In genomic region chr17:63881935-63882601, GRCh38 we compare ENCODE assay signal across 9 cellular contexts. TPM values are rescaled to one million over a fixed set of nuclear protein-coding genes. Genes with fewer than 3 reads are reported as not detected.
DNase-seq lines count a peak whose midpoint lies in the region; ATAC-seq, FAIRE-seq and TF ChIP-seq lines count a peak whose summit lies in the region.
"Had no signal": no experiment of that assay in that cellular context is flagged by ENCODE, and none has a peak within 500 bp of the region (broad histone marks: within the 10 kb centered on the region; RNA-seq: fewer than 3 reads in every experiment).

Gene GH2 (minus strand): TSS chr17:63881944. CDS start chr17:63881801, 143 bp downstream.

- H3K36me3 Mint-ChIP-seq in activated T-helper 1 cell treated with anti-CD3 and anti-CD28 coated beads, Interleukin-12 subunit alpha, Interleukin-12 subunit beta, Interleukin-2, Interleukin-4 antibody, amounts not matched to agents 30 ng/mL and 10 ng/mL and 1 ng/mL, durations not matched to agents 14 hours and 24 hours and 36 hours (ENCODE audit: low read depth): no peaks in the 10 kb centered on the region

- no peaks in the 10 kb centered on the region for H3K9me3 Mint-ChIP-seq in activated T-helper 1 cell treated with anti-CD3 and anti-CD28 coated beads, Interleukin-12 subunit alpha, Interleukin-12 subunit beta, Interleukin-2, Interleukin-4 antibody, amounts not matched to agents 30 ng/mL and 10 ng/mL and 1 ng/mL, durations not matched to agents 14 hours and 24 hours and 36 hours

- no peak for ATAC-seq in gastroesophageal sphincter
- ATAC-seq in GM19395 (IDR thresholded peaks at IDR 0.05; ENCODE audit: unreplicated experiment): no peak
- ATAC-seq in GM21526 (IDR thresholded peaks at IDR 0.05; ENCODE audit: low FRiP score, unreplicated experiment): no peak

- TF ChIP-seq EP300 in gastroesophageal sphincter (IDR thresholded peaks at IDR 0.05): no peak

- H3K36me3 ChIP-seq in Peyer's patch (no peaks in the 10 kb centered on the region), gastroesophageal sphincter (no peaks in the 10 kb centered on the region)

- no peaks in the 10 kb centered on the region for H3K27me3 ChIP-seq in Peyer's patch
- H3K27me3 ChIP-seq in gastroesophageal sphincter: peaks cover 10% of the 10 kb centered on the region

- H3K9me3 ChIP-seq in Peyer's patch (no peaks in the 10 kb centered on the region), gastroesophageal sphincter (no peaks in the 10 kb centered on the region)

- DNase-seq in AG08396 (ENCODE audit: low spot score) (peak; percentile 78), GM19239 (ENCODE audit: insufficient read length, low spot score) (peak; percentile 71), Peyer's patch (peak in 2 of 3 donors; percentile 50 to 79), renal cortical epithelial cell (ENCODE audit: low read depth) (peak; percentile 32)
- peak; percentile 47 for DNase-seq in activated T-helper 1 cell treated with anti-CD3 and anti-CD28 coated beads, Interleukin-12 subunit alpha, Interleukin-12 subunit beta, Interleukin-2, Interleukin-4 antibody, amounts not matched to agents 30 ng/mL and 10 ng/mL and 1 ng/mL, durations not matched to agents 14 hours and 24 hours and 36 hours (ENCODE audit: low spot score)

- H3K27ac ChIP-seq in Peyer's patch (no peak within 1 kb of the TSS), gastroesophageal sphincter (no peak within 1 kb of the TSS)

- intact Hi-C loops in activated T-helper 1 cell treated with anti-CD3 and anti-CD28 coated beads, Interleukin-12 subunit alpha, Interleukin-12 subunit beta, Interleukin-2, Interleukin-4 antibody, amounts not matched to agents 30 ng/mL and 10 ng/mL and 1 ng/mL, durations not matched to agents 14 hours and 24 hours and 36 hours (cut with micrococcal nuclease): no loop called here

- H3K4me1 ChIP-seq in Peyer's patch: no peaks in the 10 kb centered on the region
- no peaks in the 10 kb centered on the region for H3K4me1 ChIP-seq in gastroesophageal sphincter

- peaks cover 5% of the 10 kb centered on the region for H3K4me1 Mint-ChIP-seq in activated T-helper 1 cell treated with anti-CD3 and anti-CD28 coated beads, Interleukin-12 subunit alpha, Interleukin-12 subunit beta, Interleukin-2, Interleukin-4 antibody, amounts not matched to agents 30 ng/mL and 10 ng/mL and 1 ng/mL, durations not matched to agents 14 hours and 24 hours and 36 hours (ENCODE audit: low read depth)

- FAIRE-seq in GM19239 (lab: Jason Lieb, UNC): peak; percentile 56

- H3K27me3 Mint-ChIP-seq in activated T-helper 1 cell treated with anti-CD3 and anti-CD28 coated beads, Interleukin-12 subunit alpha, Interleukin-12 subunit beta, Interleukin-2, Interleukin-4 antibody, amounts not matched to agents 30 ng/mL and 10 ng/mL and 1 ng/mL, durations not matched to agents 14 hours and 24 hours and 36 hours (ENCODE audit: insufficient read depth): peaks cover 11% of the 10 kb centered on the region

- TF ChIP-seq CTCF in Peyer's patch (IDR thresholded peaks at IDR 0.05) (peak; percentile 38 to 69 (median 46)), gastroesophageal sphincter (IDR thresholded peaks at IDR 0.05) (peak; percentile 24 to 63 (median 38))

- H3K4me3 ChIP-seq in Peyer's patch (no peak within 1 kb of the TSS), gastroesophageal sphincter (no peak within 1 kb of the TSS)

- TF ChIP-seq POLR2A in Peyer's patch (IDR thresholded peaks at IDR 0.05) (no peak), gastroesophageal sphincter (IDR thresholded peaks at IDR 0.05) (no peak)

- no peak within 1 kb of the TSS for H3K27ac Mint-ChIP-seq in activated T-helper 1 cell treated with anti-CD3 and anti-CD28 coated beads, Interleukin-12 subunit alpha, Interleukin-12 subunit beta, Interleukin-2, Interleukin-4 antibody, amounts not matched to agents 30 ng/mL and 10 ng/mL and 1 ng/mL, durations not matched to agents 14 hours and 24 hours and 36 hours

- 90% methylated on average over 5 of the region's 15 CpGs; no CpG with 5 or more reads in 1 of the 2 donors for WGBS in gastroesophageal sphincter (ENCODE audit: low coverage in 1 of 2), 2 donors

- H3K4me3 Mint-ChIP-seq in activated T-helper 1 cell treated with anti-CD3 and anti-CD28 coated beads, Interleukin-12 subunit alpha, Interleukin-12 subunit beta, Interleukin-2, Interleukin-4 antibody, amounts not matched to agents 30 ng/mL and 10 ng/mL and 1 ng/mL, durations not matched to agents 14 hours and 24 hours and 36 hours: no peak within 1 kb of the TSS

RNA-seq across cellular contexts. Expression of gene GH2, which starts in this region (rescaled TPM):
- not detected for total RNA-seq in Peyer's patch
- total RNA-seq in activated T-helper 1 cell treated with anti-CD3 and anti-CD28 coated beads, Interleukin-12 subunit alpha, Interleukin-12 subunit beta, Interleukin-2, Interleukin-4 antibody, amounts not matched to agents 30 ng/mL and 10 ng/mL and 1 ng/mL, durations not matched to agents 14 hours and 24 hours and 36 hours: not detected in 2 replicates
- not detected for total RNA-seq in gastroesophageal sphincter
- not detected in 2 replicates for total RNA-seq in renal cortical epithelial cell
- total RNA-seq: pulmonary artery endothelial cell had no signal

Comparison
In these comparisons a context has a peak if more than half of its experiments do, and no peak if none do; other contexts are left out.
1. Peak in DNase-seq in Peyer's patch; RNA of the gene not detected or under 1 TPM.
2. Peak in DNase-seq in activated T-helper 1 cell treated with anti-CD3 and anti-CD28 coated beads, Interleukin-12 subunit alpha, Interleukin-12 subunit beta, Interleukin-2, Interleukin-4 antibody, amounts not matched to agents 30 ng/mL and 10 ng/mL and 1 ng/mL, durations not matched to agents 14 hours and 24 hours and 36 hours; RNA of the gene not detected or under 1 TPM.
3. Peak in DNase-seq in renal cortical epithelial cell; RNA of the gene not detected or under 1 TPM.